ENCODE assay signal across 30 cellular contexts in genomic region chr3:39013921-39014509, GRCh38. TPM values are rescaled to one million over a fixed set of nuclear protein-coding genes. Genes with fewer than 3 reads are reported as not detected.
"Had no signal": no experiment of that assay in that cellular context is flagged by ENCODE, and none has a peak within 500 bp of the region (broad histone marks: within the 10 kb centered on the region; RNA-seq: fewer than 3 reads in every experiment).

No MANE protein-coding gene starts in this region.

- DNase-seq: activated CD4-positive, alpha-beta memory T cell treated with anti-CD3 and anti-CD28 coated beads, Interleukin-2, amount 10 ng/mL, durations not matched to agents 7 days and 5 days; activated CD4-positive, alpha-beta T cell treated with anti-CD3 and anti-CD28 coated beads for 1 hour; activated CD4-positive, alpha-beta T cell treated with anti-CD3 and anti-CD28 coated beads, Interleukin-2, amount 10 ng/mL, durations not matched to agents 7 days and 5 days; activated CD8-positive, alpha-beta memory T cell treated with anti-CD3 and anti-CD28 coated beads, Interleukin-2, amount 50 U/mL, for 48 hours; activated gamma-delta T cell; activated naive CD8-positive, alpha-beta T cell treated with anti-CD3 and anti-CD28 coated beads, Interleukin-2, amount 50 U/mL, for 24 hours; activated T-cell treated with anti-CD3 and anti-CD28 coated beads, Interleukin-2, amount 50 U/mL, for 24 hours; amygdala; cerebellar nuclear complex; colonic mucosa; effector CD8-positive, alpha-beta T cell; head of caudate nucleus; hippocampal formation; kidney glomerular epithelial cell; left lung; lower lobe of right lung; mucosa of descending colon; stimulated activated CD4-positive, alpha-beta T cell treated with anti-CD3 and anti-CD28 coated beads, Interleukin-12 subunit alpha, Interleukin-12 subunit beta, amount 100 ng/mL, for 4 hours; stimulated activated CD4-positive, alpha-beta T cell treated with anti-CD3 and anti-CD28 coated beads, Interleukin-4, amount 100 ng/mL, for 1 hour; stimulated activated naive CD8-positive, alpha-beta T cell treated with anti-CD3 and anti-CD28 coated beads, Interleukin-15, Interleukin-2, amounts not matched to agents 100 U/mL and 50 U/mL, for 24 hours; T-helper 2 cell; testis; uterus had no signal

- FAIRE-seq: endometrium had no signal

- ATAC-seq: activated naive CD8-positive, alpha-beta T cell treated with anti-CD3 and anti-CD28 coated beads, Interleukin-2, amount 50 U/mL, for 24 hours; left lung; lower lobe of right lung; mucosa of descending colon; natural killer cell treated with Interleukin-12 subunit alpha and Interleukin-12 subunit beta and Interleukin-15 and Interleukin-18, amount 100 ng/mL, for 72 hours; sciatic nerve; stimulated activated naive CD8-positive, alpha-beta T cell treated with anti-CD3 and anti-CD28 coated beads, Interleukin-15, Interleukin-2, amounts not matched to agents 100 U/mL and 50 U/mL, for 24 hours had no signal

- H3K27ac ChIP-seq: colonic mucosa, left lung, lower lobe of right lung, skin epidermis, testis, uterus had no signal

- H3K27me3 ChIP-seq: colonic mucosa, left lung, testis, uterus had no signal

- H3K4me1 ChIP-seq: colonic mucosa, left lung, lower lobe of right lung, testis, uterus had no signal

- H3K36me3 ChIP-seq: colonic mucosa, left lung, lower lobe of right lung, uterus had no signal

- H3K9me3 ChIP-seq: colonic mucosa, lower lobe of right lung, mucosa of descending colon, testis, uterus had no signal

- H3K4me3 ChIP-seq: colonic mucosa, left lung, lower lobe of right lung, mucosa of descending colon, skin epidermis, testis, uterus had no signal

RNA-seq across cellular contexts. Expression of gene SCN11A, which starts 37.7 kb away (rescaled TPM):
- total RNA-seq: activated CD4-positive, alpha-beta memory T cell treated with anti-CD3 and anti-CD28 coated beads, Interleukin-2, amount 10 ng/mL, durations not matched to agents 7 days and 5 days; epithelial cell of proximal tubule; myocyte; osteoblast had no signal
